14 cellular contexts compared by ENCODE assay signal in genomic region chr20:48821261-48821910, GRCh38. TPM values are rescaled to one million over a fixed set of nuclear protein-coding genes. Genes with fewer than 3 reads are reported as not detected.
A peak's percentile ranks its signal among the peaks of the same experiment; 100 is the strongest.
DNase-seq lines count a peak whose midpoint lies in the region; FAIRE-seq and TF ChIP-seq lines count a peak whose summit lies in the region.
"Had no signal": no experiment of that assay in that cellular context is flagged by ENCODE, and none has a peak within 500 bp of the region (broad histone marks: within the 10 kb centered on the region; RNA-seq: fewer than 3 reads in every experiment).

No MANE protein-coding gene starts in this region.

- peaks cover 88 to 100% (median 97%) of the 10 kb centered on the region in 10 experiments for H3K4me1 ChIP-seq in BLaER1 treated with 17β-estradiol and CSF1 and Interleukin-3, amounts not matched to agents 10 nM and 100 nM
- H3K4me1 ChIP-seq in vagina: peaks cover 15% of the 10 kb centered on the region

- H3K27me3 Mint-ChIP-seq in T-helper 1 cell treated with Interleukin-12 subunit alpha and Interleukin-12 subunit beta and Interleukin-4 antibody, amounts not matched to agents 30 μg/mL and 1 μg/mL, for 36 hours (ENCODE audit: low read depth): no peaks in the 10 kb centered on the region
- peaks cover 0 to 15% (median 8%) of the 10 kb centered on the region in 3 donors for H3K27me3 Mint-ChIP-seq in immature natural killer cell (ENCODE audit: low read depth in 3 of 3)

- H3K9ac ChIP-seq in BLaER1 treated with 17β-estradiol and CSF1 and Interleukin-3, amounts not matched to agents 10 nM and 100 nM: peak overlapping the region in 9 of 11 experiments; percentile 6 to 70 (median 40); a peak in 16 of 22 replicates

- peak overlapping the region; percentile 76 to 96 (median 86) for H3K4me2 ChIP-seq in BLaER1 treated with 17β-estradiol and CSF1 and Interleukin-3, amounts not matched to agents 10 nM and 100 nM

- peak overlapping the region in 7 of 11 experiments; percentile 48 to 78 (median 68); a peak in 14 of 22 replicates for H3K27ac ChIP-seq in BLaER1 treated with 17β-estradiol and CSF1 and Interleukin-3, amounts not matched to agents 10 nM and 100 nM
- H3K27ac ChIP-seq in HL-60 (replicated peaks) (peak overlapping the region; percentile 54), vagina (no peak overlapping the region)

- DNase-seq in HL-60 (ENCODE audit: low read depth in 1 of 2, low spot score in 1 of 2) (peak in 1 of 2 experiments; percentile 75), immature natural killer cell (peak; percentile 38 to 44 (median 43)), GM12892 (ENCODE audit: insufficient read length) (no peak), GM10266 (ENCODE audit: extremely low spot score) (no peak), vagina (ENCODE audit: extremely low spot score in 2 of 2) (no peak)
- DNase-seq in stimulated activated CD8-positive, alpha-beta memory T cell treated with anti-CD3 and anti-CD28 coated beads, Interleukin-4, amount 100 ng/mL, for 48 hours: no peak
- DNase-seq: hippocampal formation; NCI-H146; NCI-H774; stimulated activated naive CD4-positive, alpha-beta T cell had no signal

- no peaks in the 10 kb centered on the region for H3K9me3 ChIP-seq in BLaER1 treated with 17β-estradiol and CSF1 and Interleukin-3, amounts not matched to agents 10 nM and 100 nM (replicated peaks in 1 of 11)
- no peaks in the 10 kb centered on the region for H3K9me3 ChIP-seq in vagina

- H3K27me3 ChIP-seq in BLaER1 treated with 17β-estradiol and CSF1 and Interleukin-3, amounts not matched to agents 10 nM and 100 nM: peaks cover 0 to 31% (median 22%) of the 10 kb centered on the region in 11 experiments; a peak in 18 of 22 replicates
- H3K27me3 ChIP-seq in HL-60 (ENCODE audit: insufficient read depth, poor library complexity, severe bottlenecking): no peaks in the 10 kb centered on the region
- H3K27me3 ChIP-seq in vagina: no peaks in the 10 kb centered on the region

- H4K20me1 ChIP-seq in BLaER1 treated with 17β-estradiol and CSF1 and Interleukin-3, amounts not matched to agents 10 nM and 100 nM: peaks cover 0 to 97% (median 13%) of the 10 kb centered on the region in 11 experiments; a peak in 16 of 22 replicates

- H3K27ac Mint-ChIP-seq in T-helper 1 cell treated with Interleukin-12 subunit alpha and Interleukin-12 subunit beta and Interleukin-4 antibody, amounts not matched to agents 30 μg/mL and 1 μg/mL, for 36 hours: peak overlapping the region; percentile 55
- H3K27ac Mint-ChIP-seq in immature natural killer cell: peak overlapping the region in 2 of 6 donors; percentile 94 to 99
- H3K27ac Mint-ChIP-seq: progenitor cell of endocrine pancreas had no signal

- H3K4me3 Mint-ChIP-seq in T-helper 1 cell treated with Interleukin-12 subunit alpha and Interleukin-12 subunit beta and Interleukin-4 antibody, amounts not matched to agents 30 μg/mL and 1 μg/mL, for 36 hours: peak overlapping the region; percentile 97
- H3K4me3 Mint-ChIP-seq in immature natural killer cell: peak overlapping the region; percentile 93 to 99 (median 98)

- no peak for TF ChIP-seq CTCF in HL-60 (IDR thresholded peaks at IDR 0.05; ENCODE audit: insufficient read depth, low read length)
- TF ChIP-seq CTCF in GM10266 (IDR thresholded peaks at IDR 0.05; ENCODE audit: control insufficient read depth, insufficient read depth, low read depth, missing control alignments): no peak
- TF ChIP-seq CTCF in vagina (IDR thresholded peaks at IDR 0.05): no peak

- intact Hi-C loops in vagina (cut with DNase I): no loop called here

- TF ChIP-seq POLR2A in GM12892 (IDR thresholded peaks at IDR 0.05; ENCODE audit: low read depth, low read length) (no peak), vagina (IDR thresholded peaks at IDR 0.05) (no peak)

- H3K36me3 ChIP-seq in BLaER1 treated with 17β-estradiol and CSF1 and Interleukin-3, amounts not matched to agents 10 nM and 100 nM: peaks cover 0 to 55% (median 0%) of the 10 kb centered on the region in 11 experiments; a peak in 7 of 22 replicates
- H3K36me3 ChIP-seq in vagina: no peaks in the 10 kb centered on the region

- peak overlapping the region in 4 of 10 experiments; percentile 2 to 32 (median 20); a peak in 3 of 20 replicates for H3K4me3 ChIP-seq in BLaER1 treated with 17β-estradiol and CSF1 and Interleukin-3, amounts not matched to agents 10 nM and 100 nM
- H3K4me3 ChIP-seq in HL-60 (replicated peaks; ENCODE audit: insufficient read depth, low read length) (no peak overlapping the region), vagina (no peak overlapping the region)

- no peaks in the 10 kb centered on the region for H3K9me3 Mint-ChIP-seq in T-helper 1 cell treated with Interleukin-12 subunit alpha and Interleukin-12 subunit beta and Interleukin-4 antibody, amounts not matched to agents 30 μg/mL and 1 μg/mL, for 36 hours
- no peaks in the 10 kb centered on the region for H3K9me3 Mint-ChIP-seq in immature natural killer cell

- FAIRE-seq in GM12892 (lab: Jason Lieb, UNC): no peak
- FAIRE-seq: endothelial cell of umbilical vein had no signal

- peaks cover 56% of the 10 kb centered on the region for H3K36me3 Mint-ChIP-seq in T-helper 1 cell treated with Interleukin-12 subunit alpha and Interleukin-12 subunit beta and Interleukin-4 antibody, amounts not matched to agents 30 μg/mL and 1 μg/mL, for 36 hours (ENCODE audit: low read depth)
- H3K36me3 Mint-ChIP-seq in immature natural killer cell: peaks cover 4 to 21% (median 19%) of the 10 kb centered on the region in 3 donors

- peaks cover 89% of the 10 kb centered on the region for H3K4me1 Mint-ChIP-seq in T-helper 1 cell treated with Interleukin-12 subunit alpha and Interleukin-12 subunit beta and Interleukin-4 antibody, amounts not matched to agents 30 μg/mL and 1 μg/mL, for 36 hours (ENCODE audit: low read depth)
- H3K4me1 Mint-ChIP-seq in immature natural killer cell: no peaks in the 10 kb centered on the region

RNA-seq across cellular contexts. Expression of gene PREX1, which starts 6.4 kb away (rescaled TPM):
- polyA plus RNA-seq in immature natural killer cell: 10 to 100 TPM; 30.5 to 94.3 (median 54.9) TPM
- polyA plus RNA-seq in GM12892 (2012; ENCODE audit: missing spikeins): 46.2 TPM
- total RNA-seq in vagina: 17.7 TPM

Comparison
In these comparisons a context has a peak if more than half of its experiments do, and no peak if none do; other contexts are left out.
1. DNase-seq: peak in immature natural killer cell (3 of 3); none in GM12892 (single experiment), GM10266 (single experiment), stimulated activated CD8-positive, alpha-beta memory T cell treated with anti-CD3 and anti-CD28 coated beads, Interleukin-4, amount 100 ng/mL, for 48 hours (single experiment) and vagina (0 of 2).